ENCODE assay signal across 8 cellular contexts in the genomic region with DNA sequence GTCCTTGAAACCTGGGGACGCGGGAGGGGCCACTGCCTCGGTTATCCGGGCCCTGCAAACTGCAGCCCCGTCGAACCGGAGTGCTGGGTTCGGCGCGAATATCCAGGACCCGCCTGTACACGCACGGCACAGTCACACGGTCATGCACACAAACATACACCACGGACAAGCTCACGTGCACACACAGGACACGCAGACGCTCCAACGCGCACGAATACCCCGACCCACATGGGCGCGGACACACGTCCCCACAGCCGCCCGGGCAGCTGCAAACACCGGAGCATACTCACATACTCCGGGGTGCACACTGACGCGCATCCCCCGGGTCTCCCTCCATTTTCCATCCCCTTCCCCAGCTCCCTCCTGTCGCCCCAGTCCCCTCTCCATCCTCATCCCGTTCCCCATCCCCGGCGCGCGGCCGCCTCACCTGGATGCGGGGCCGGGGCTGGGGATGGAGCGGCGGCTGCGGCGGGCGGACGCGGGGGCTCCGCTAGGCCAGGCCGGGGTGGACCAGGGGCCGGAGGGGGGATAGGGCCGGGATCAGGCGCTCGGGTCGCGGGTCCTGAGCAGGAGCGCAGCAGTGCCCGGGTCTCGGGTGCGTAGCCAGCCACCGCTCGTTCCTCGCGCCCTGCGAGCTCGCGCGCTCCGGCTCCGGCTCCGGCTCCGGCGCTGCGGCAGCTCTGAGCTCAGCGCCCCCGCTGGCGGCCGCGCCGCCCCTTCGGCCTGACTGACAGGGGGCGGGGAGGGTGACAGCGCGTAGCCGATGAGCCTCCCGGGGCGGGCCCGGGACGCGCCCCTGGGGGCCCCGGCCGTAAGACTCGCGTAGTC. TPM values are rescaled to one million over a fixed set of nuclear protein-coding genes. Genes with fewer than 3 reads are reported as not detected.
DNase-seq lines count a peak whose midpoint lies in the region; FAIRE-seq and TF ChIP-seq lines count a peak whose summit lies in the region.

A gene with protein sequence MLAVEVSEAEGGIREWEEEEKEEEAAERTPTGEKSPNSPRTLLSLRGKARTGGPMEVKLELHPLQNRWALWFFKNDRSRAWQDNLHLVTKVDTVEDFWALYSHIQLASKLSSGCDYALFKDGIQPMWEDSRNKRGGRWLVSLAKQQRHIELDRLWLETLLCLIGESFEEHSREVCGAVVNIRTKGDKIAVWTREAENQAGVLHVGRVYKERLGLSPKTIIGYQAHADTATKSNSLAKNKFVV (plus strand): TSS at position 823 of the 828 bp plus-strand sequence. CDS start 12,113 bp downstream, outside the sequence.
A gene (minus strand): TSS at position 682 of the 828 bp plus-strand sequence. CDS start 880 bp downstream, outside the sequence.

- 0 out of 2 replicates have a peak within 1 kb of the TSS, but pooled peaks have one; percentile 8 for H2AFZ ChIP-seq in OCI-LY3 (ENCODE audit: low read depth, low read length)

- H3K36me3 Mint-ChIP-seq in brain = no peaks in the 10 kb centered on the region

- peaks cover 0 to 3% (median 1%) of the 10 kb centered on the region in 5 experiments for H3K9me3 Mint-ChIP-seq in brain

- 0 out of 2 replicates have a peak within 1 kb of the TSS, but pooled peaks have one; percentile 16 for H3K9ac ChIP-seq in OCI-LY3 (ENCODE audit: low read length)
- H3K9ac ChIP-seq in kidney (ENCODE audit: low read length in 2 of 2) = no peak within 1 kb of the TSS

- peaks cover 83% of the 10 kb centered on the region for H3K27me3 Mint-ChIP-seq in brain

- peaks cover 13% of the 10 kb centered on the region for H3K4me1 ChIP-seq in OCI-LY3 (ENCODE audit: low read length)
- peaks cover 0 to 7% of the 10 kb centered on the region in 2 donors for H3K4me1 ChIP-seq in kidney (ENCODE audit: control insufficient read depth in 1 of 2, insufficient read depth in 1 of 2, low read depth in 1 of 2, low read length in 2 of 2)

- TF ChIP-seq CTCF in HFF-Myc (IDR thresholded peaks at IDR 0.05; ENCODE audit: low read depth, low read length, missing control alignments) = no peak
- TF ChIP-seq CTCF in OCI-LY3 (IDR thresholded peaks at IDR 0.05; ENCODE audit: low read depth, low read length) = no peak
- peak in 1 of 2 experiments; percentile 21 for TF ChIP-seq CTCF in brain (conservative IDR thresholded peaks at IDR 0.05)
- TF ChIP-seq CTCF in kidney (IDR thresholded peaks at IDR 0.05; ENCODE audit: borderline replicate concordance, extremely low read depth, insufficient read depth) = no peak

- peak within 1 kb of the TSS; percentile 30 for H3K4me3 ChIP-seq in HFF-Myc (replicated peaks; ENCODE audit: low read depth, low read length)
- H3K4me3 ChIP-seq in OCI-LY3 (ENCODE audit: low read length) = peak within 1 kb of the TSS; percentile 69
- peak within 1 kb of the TSS in 1 of 2 donors; percentile 41 for H3K4me3 ChIP-seq in kidney (ENCODE audit: low read length in 2 of 2)

- H3K27ac Mint-ChIP-seq in brain = peak within 1 kb of the TSS; percentile 14 to 95 (median 74)

- peak within 1 kb of the TSS; percentile 80 to 92 (median 87) for H3K4me3 Mint-ChIP-seq in brain

- intact Hi-C loops in kidney (cut with DNase I) = no loop called here

- peaks cover 52% of the 10 kb centered on the region for H3K27me3 ChIP-seq in OCI-LY3 (ENCODE audit: low read depth, low read length)

- H3K4me1 Mint-ChIP-seq in brain = peaks cover 49% of the 10 kb centered on the region

- H3K9me3 ChIP-seq in OCI-LY3 (ENCODE audit: insufficient read depth, low read length) = no peaks in the 10 kb centered on the region
- H3K9me3 ChIP-seq in kidney (ENCODE audit: control insufficient read depth in 1 of 2, low read length in 2 of 2) = no peaks in the 10 kb centered on the region

- H3K4me2 ChIP-seq in OCI-LY3 (ENCODE audit: low read length) = peak within 1 kb of the TSS; percentile 66

- H3K36me3 ChIP-seq in OCI-LY3 (replicated peaks; ENCODE audit: low read depth, low read length) (no peaks in the 10 kb centered on the region), kidney (ENCODE audit: control insufficient read depth in 1 of 2, insufficient read depth in 2 of 2, low read length in 2 of 2) (no peaks in the 10 kb centered on the region)

- no peaks in the 10 kb centered on the region for H4K20me1 ChIP-seq in OCI-LY3 (ENCODE audit: insufficient read depth, low read length)

- H3K27ac ChIP-seq in OCI-LY3 (ENCODE audit: low read length) (no peak within 1 kb of the TSS), kidney (ENCODE audit: low read depth in 2 of 2, low read length in 2 of 2) (no peak within 1 kb of the TSS)

- H3K79me2 ChIP-seq in OCI-LY3 (ENCODE audit: low read length) = no peaks in the 10 kb centered on the region

- FAIRE-seq in kidney (lab: Jason Lieb, UNC) = no peak

- DNase-seq in DMS53 (lab: John Stamatoyannopoulos, UW) = peak; percentile 85
- DNase-seq in HFF-Myc (ENCODE audit: extremely low read depth, low read depth) = no peak
- DNase-seq in kidney = peak; percentile 67
- DNase-seq in stimulated activated CD4-positive, alpha-beta T cell treated with anti-CD3 and anti-CD28 coated beads, TNF-alpha, amount 100 ng/mL, for 24 hours (ENCODE audit: low read depth in 3 of 3) = peak in 2 of 3 experiments; percentile 25 to 63
- no peak for DNase-seq in DMS153 (lab: John Stamatoyannopoulos, UW)
- no peak for DNase-seq in SHP77 treated with DMSO at 0.1 percent for 48 hours (lab: John Stamatoyannopoulos, UW)

RNA-seq across cellular contexts. Expression of the first gene that starts in this region (rescaled TPM):
- polyA plus RNA-seq in brain (ENCODE audit: insufficient read depth, low read depth, low replicate concordance) (0.81 TPM), kidney (ENCODE audit: insufficient read depth, low read depth, low replicate concordance) (not detected)
- not detected for total RNA-seq in kidney

RNA-seq across cellular contexts. Expression of the second gene that starts in this region (rescaled TPM):
- polyA plus RNA-seq in brain (ENCODE audit: insufficient read depth, low read depth, low replicate concordance) (258 TPM), kidney (ENCODE audit: insufficient read depth, low read depth, low replicate concordance) (not detected)
- not detected for total RNA-seq in kidney

Comparison
In these comparisons a context has a peak if more than half of its experiments do, and no peak if none do; other contexts are left out.
1. RNA of the second gene that starts in this region (polyA plus RNA-seq): 258 TPM in brain (single experiment); not detected in kidney (single experiment); every median in the first group is over 100 times any median in the second.
2. Peak in DNase-seq in kidney; RNA of the genes that start here not detected or under 1 TPM.
3. DNase-seq: peak in DMS53 (single experiment) and stimulated activated CD4-positive, alpha-beta T cell treated with anti-CD3 and anti-CD28 coated beads, TNF-alpha, amount 100 ng/mL, for 24 hours (2 of 3); none in HFF-Myc (single experiment), DMS153 (single experiment) and SHP77 treated with DMSO at 0.1 percent for 48 hours (single experiment).